8 cellular contexts compared by ENCODE assay signal in the genomic region with DNA sequence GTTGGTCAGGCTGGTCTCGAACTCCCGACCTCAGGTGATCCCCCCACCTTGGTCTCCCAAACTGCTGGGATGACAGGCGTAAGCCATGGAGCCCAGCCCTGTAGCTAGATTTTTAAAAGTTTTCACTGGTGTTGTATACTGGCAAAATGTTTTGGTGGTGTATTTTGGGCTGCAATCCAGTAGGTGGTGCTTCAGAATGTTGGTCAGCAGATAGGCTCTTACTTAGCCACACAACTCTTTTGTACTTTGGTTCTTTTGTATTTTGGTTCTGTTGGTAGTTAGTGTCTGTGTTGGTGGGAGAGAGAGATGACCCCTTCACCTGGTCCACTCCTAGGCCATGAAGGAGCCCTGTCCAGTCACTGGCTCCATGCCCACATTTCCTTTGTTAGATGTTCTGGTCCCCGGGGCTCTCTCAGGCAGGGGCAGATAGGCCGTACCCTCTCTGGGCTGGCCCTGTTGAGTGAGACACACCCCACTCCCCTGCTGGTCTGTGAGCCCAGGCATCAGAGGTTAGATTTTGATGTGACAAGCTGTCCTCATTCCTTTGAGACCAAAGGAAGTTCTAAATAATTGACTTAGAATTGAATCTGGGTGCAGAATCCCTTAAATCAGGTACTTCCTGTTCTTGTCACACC.
A peak's percentile ranks its signal among the peaks of the same experiment; 100 is the strongest.
DNase-seq lines count a peak whose midpoint lies in the region; ATAC-seq and TF ChIP-seq lines count a peak whose summit lies in the region.

No MANE protein-coding gene starts in this region.

- no peak for TF ChIP-seq EP300 in upper lobe of left lung (IDR thresholded peaks at IDR 0.05)

- CTCF ChIA-PET in WTC11 (lab: Charles Lee): interaction anchor here (0.6 to 2.2 kb wide), 11 partner anchors 8 to 345 kb away, joined by 3 to 16 read pairs (median 4); no protein-coding TSS in a partner anchor

- peak; percentile 46 for ATAC-seq in HG03103 (IDR thresholded peaks at IDR 0.05; ENCODE audit: low read depth, unreplicated experiment)
- ATAC-seq in WTC11: peak; percentile 92
- no peak for ATAC-seq in upper lobe of left lung (ENCODE audit: low FRiP score in 2 of 2)
- ATAC-seq in HG02981 (IDR thresholded peaks at IDR 0.05; ENCODE audit: unreplicated experiment): no peak

- no peak overlapping the region for H3K4me3 ChIP-seq in liver (ENCODE audit: low read depth in 1 of 3, low read length in 3 of 3)
- H3K4me3 ChIP-seq in upper lobe of left lung: no peak overlapping the region

- peak; percentile 60 for TF ChIP-seq CTCF in GM12872 (IDR thresholded peaks at IDR 0.05; ENCODE audit: insufficient read depth, low read depth, low read length)
- TF ChIP-seq CTCF in WTC11 (IDR thresholded peaks at IDR 0.05): no peak; the same call in 1 of the 2 replicates
- peak; percentile 20 for TF ChIP-seq CTCF in liver (IDR thresholded peaks at IDR 0.05; ENCODE audit: low read depth, low read length, missing input control)
- peak in 2 of 6 experiments; percentile 5 to 10 for TF ChIP-seq CTCF in upper lobe of left lung (IDR thresholded peaks at IDR 0.05)

- TF ChIP-seq POLR2A in upper lobe of left lung (IDR thresholded peaks at IDR 0.05): no peak

- H3K4me1 Mint-ChIP-seq in WTC11: peaks cover 59% of the 10 kb centered on the region

- DNase-seq in WTC11 (ENCODE audit: low spot score): peak; percentile 24
- DNase-seq in NCI-H1930 (lab: John Stamatoyannopoulos, UW): no peak
- no peak for DNase-seq in upper lobe of left lung
- DNase-seq in NCI-H2081 treated with DMSO at 0.1 percent for 48 hours (lab: John Stamatoyannopoulos, UW): no peak

- no peaks in the 10 kb centered on the region; the same call in 1 of the 2 replicates for H3K9me3 Mint-ChIP-seq in WTC11

- no peaks in the 10 kb centered on the region for H3K27me3 Mint-ChIP-seq in WTC11 (ENCODE audit: low read depth)

- H3K9ac ChIP-seq in liver (ENCODE audit: low read depth in 1 of 2, low read length in 2 of 2): no peak overlapping the region

- POLR2A ChIA-PET in WTC11 (lab: Charles Lee): no interaction called here

- no peaks in the 10 kb centered on the region for H3K4me1 ChIP-seq in liver (ENCODE audit: control insufficient read depth in 4 of 4, insufficient read depth in 4 of 4, low read length in 3 of 4)
- no peaks in the 10 kb centered on the region for H3K4me1 ChIP-seq in upper lobe of left lung

- TF ChIP-seq RAD21 in liver (IDR thresholded peaks at IDR 0.05): peak; percentile 38 to 47

- H3K27me3 ChIP-seq in liver (ENCODE audit: control insufficient read depth in 4 of 4, insufficient read depth in 4 of 4, low read length in 3 of 4): no peaks in the 10 kb centered on the region
- no peaks in the 10 kb centered on the region for H3K27me3 ChIP-seq in upper lobe of left lung

- H3K9me3 ChIP-seq in liver (ENCODE audit: control insufficient read depth in 4 of 4, low read length in 3 of 4) (no peaks in the 10 kb centered on the region), upper lobe of left lung (peaks cover 0 to 4% (median 0%) of the 10 kb centered on the region in 4 donors)

- WGBS in liver: 88% methylated on average over 5 of the region's 5 CpGs
- WGBS in upper lobe of left lung, 2 donors: 93 to 94% methylated on average over 4 to 5 of the region's 5 CpGs

- H3K27ac Mint-ChIP-seq in WTC11: peak overlapping the region; percentile 38; the same call in 1 of the 2 replicates

- H3K36me3 ChIP-seq in liver (ENCODE audit: control insufficient read depth in 4 of 4, insufficient read depth in 3 of 4, low read depth in 1 of 4, low read length in 3 of 4): no peaks in the 10 kb centered on the region
- no peaks in the 10 kb centered on the region for H3K36me3 ChIP-seq in upper lobe of left lung

- no peak overlapping the region for H3K4me3 Mint-ChIP-seq in WTC11

- H3K27ac ChIP-seq in liver (ENCODE audit: low read depth in 1 of 2, low read length in 2 of 2) (no peak overlapping the region), upper lobe of left lung (no peak overlapping the region)

- H3K36me3 Mint-ChIP-seq in WTC11: no peaks in the 10 kb centered on the region

TF ChIP-seq in WTC11, 78 proteins besides CTCF, POLR2A, EP300 and RAD21:
- TF ChIP-seq, protein P1, sequence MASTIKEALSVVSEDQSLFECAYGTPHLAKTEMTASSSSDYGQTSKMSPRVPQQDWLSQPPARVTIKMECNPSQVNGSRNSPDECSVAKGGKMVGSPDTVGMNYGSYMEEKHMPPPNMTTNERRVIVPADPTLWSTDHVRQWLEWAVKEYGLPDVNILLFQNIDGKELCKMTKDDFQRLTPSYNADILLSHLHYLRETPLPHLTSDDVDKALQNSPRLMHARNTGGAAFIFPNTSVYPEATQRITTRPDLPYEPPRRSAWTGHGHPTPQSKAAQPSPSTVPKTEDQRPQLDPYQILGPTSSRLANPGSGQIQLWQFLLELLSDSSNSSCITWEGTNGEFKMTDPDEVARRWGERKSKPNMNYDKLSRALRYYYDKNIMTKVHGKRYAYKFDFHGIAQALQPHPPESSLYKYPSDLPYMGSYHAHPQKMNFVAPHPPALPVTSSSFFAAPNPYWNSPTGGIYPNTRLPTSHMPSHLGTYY (CRISPR knock-in tag; IDR thresholded peaks at IDR 0.05): no peak
TF ChIP-seq in WTC11: peak in this region for 0.

TF ChIP-seq in liver, 16 proteins besides CTCF, POLR2A, EP300 and RAD21:
- TF ChIP-seq NR2F2 (IDR thresholded peaks at IDR 0.05) (no peak), EGR1 (IDR thresholded peaks at IDR 0.05; ENCODE audit: low read depth in 2 of 2) (no peak), YY1 (IDR thresholded peaks at IDR 0.05) (no peak), FOXA2 (IDR thresholded peaks at IDR 0.05) (no peak), RXRA (IDR thresholded peaks at IDR 0.05) (no peak), SP1 (IDR thresholded peaks at IDR 0.05) (no peak), TAF1 (conservative IDR thresholded peaks at IDR 0.05) (no peak), JUND (IDR thresholded peaks at IDR 0.05) (no peak), HNF4A (conservative IDR thresholded peaks at IDR 0.05) (no peak), FOXA1 (IDR thresholded peaks at IDR 0.05) (no peak), GABPA (IDR thresholded peaks at IDR 0.05 in 1 of 2, conservative IDR thresholded peaks at IDR 0.05 in 1 of 2) (no peak), HNF4G (IDR thresholded peaks at IDR 0.05) (no peak)
- TF ChIP-seq, protein P2, sequence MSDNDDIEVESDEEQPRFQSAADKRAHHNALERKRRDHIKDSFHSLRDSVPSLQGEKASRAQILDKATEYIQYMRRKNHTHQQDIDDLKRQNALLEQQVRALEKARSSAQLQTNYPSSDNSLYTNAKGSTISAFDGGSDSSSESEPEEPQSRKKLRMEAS (IDR thresholded peaks at IDR 0.05): no peak
- TF ChIP-seq, protein P3, sequence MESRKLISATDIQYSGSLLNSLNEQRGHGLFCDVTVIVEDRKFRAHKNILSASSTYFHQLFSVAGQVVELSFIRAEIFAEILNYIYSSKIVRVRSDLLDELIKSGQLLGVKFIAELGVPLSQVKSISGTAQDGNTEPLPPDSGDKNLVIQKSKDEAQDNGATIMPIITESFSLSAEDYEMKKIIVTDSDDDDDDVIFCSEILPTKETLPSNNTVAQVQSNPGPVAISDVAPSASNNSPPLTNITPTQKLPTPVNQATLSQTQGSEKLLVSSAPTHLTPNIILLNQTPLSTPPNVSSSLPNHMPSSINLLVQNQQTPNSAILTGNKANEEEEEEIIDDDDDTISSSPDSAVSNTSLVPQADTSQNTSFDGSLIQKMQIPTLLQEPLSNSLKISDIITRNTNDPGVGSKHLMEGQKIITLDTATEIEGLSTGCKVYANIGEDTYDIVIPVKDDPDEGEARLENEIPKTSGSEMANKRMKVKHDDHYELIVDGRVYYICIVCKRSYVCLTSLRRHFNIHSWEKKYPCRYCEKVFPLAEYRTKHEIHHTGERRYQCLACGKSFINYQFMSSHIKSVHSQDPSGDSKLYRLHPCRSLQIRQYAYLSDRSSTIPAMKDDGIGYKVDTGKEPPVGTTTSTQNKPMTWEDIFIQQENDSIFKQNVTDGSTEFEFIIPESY (IDR thresholded peaks at IDR 0.05): no peak
- TF ChIP-seq, protein P4, sequence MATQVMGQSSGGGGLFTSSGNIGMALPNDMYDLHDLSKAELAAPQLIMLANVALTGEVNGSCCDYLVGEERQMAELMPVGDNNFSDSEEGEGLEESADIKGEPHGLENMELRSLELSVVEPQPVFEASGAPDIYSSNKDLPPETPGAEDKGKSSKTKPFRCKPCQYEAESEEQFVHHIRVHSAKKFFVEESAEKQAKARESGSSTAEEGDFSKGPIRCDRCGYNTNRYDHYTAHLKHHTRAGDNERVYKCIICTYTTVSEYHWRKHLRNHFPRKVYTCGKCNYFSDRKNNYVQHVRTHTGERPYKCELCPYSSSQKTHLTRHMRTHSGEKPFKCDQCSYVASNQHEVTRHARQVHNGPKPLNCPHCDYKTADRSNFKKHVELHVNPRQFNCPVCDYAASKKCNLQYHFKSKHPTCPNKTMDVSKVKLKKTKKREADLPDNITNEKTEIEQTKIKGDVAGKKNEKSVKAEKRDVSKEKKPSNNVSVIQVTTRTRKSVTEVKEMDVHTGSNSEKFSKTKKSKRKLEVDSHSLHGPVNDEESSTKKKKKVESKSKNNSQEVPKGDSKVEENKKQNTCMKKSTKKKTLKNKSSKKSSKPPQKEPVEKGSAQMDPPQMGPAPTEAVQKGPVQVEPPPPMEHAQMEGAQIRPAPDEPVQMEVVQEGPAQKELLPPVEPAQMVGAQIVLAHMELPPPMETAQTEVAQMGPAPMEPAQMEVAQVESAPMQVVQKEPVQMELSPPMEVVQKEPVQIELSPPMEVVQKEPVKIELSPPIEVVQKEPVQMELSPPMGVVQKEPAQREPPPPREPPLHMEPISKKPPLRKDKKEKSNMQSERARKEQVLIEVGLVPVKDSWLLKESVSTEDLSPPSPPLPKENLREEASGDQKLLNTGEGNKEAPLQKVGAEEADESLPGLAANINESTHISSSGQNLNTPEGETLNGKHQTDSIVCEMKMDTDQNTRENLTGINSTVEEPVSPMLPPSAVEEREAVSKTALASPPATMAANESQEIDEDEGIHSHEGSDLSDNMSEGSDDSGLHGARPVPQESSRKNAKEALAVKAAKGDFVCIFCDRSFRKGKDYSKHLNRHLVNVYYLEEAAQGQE (IDR thresholded peaks at IDR 0.05): no peak
- TF ChIP-seq, protein P5, sequence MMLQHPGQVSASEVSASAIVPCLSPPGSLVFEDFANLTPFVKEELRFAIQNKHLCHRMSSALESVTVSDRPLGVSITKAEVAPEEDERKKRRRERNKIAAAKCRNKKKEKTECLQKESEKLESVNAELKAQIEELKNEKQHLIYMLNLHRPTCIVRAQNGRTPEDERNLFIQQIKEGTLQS (IDR thresholded peaks at IDR 0.05): no peak

Comparison
In these comparisons a context has a peak if more than half of its experiments do, and no peak if none do; other contexts are left out.
1. ATAC-seq: peak in HG03103 (single experiment) and WTC11 (single experiment); none in upper lobe of left lung (0 of 2) and HG02981 (single experiment).